In genomic region chr16:46713634-46714033, GRCh38 we compare ENCODE assay signal across 16 cellular contexts.
"Had no signal": no experiment of that assay in that cellular context is flagged by ENCODE, and none has a peak within 500 bp of the region (broad histone marks: within the 10 kb centered on the region; RNA-seq: fewer than 3 reads in every experiment).

No MANE protein-coding gene starts in this region.

- DNase-seq: activated CD4-positive, alpha-beta T cell treated with anti-CD3 and anti-CD28 coated beads for 1 hour; activated CD4-positive, alpha-beta T cell treated with anti-CD3 and anti-CD28 coated beads, Interleukin-2, amount 50 U/mL, for 48 hours; activated naive CD4-positive, alpha-beta T cell treated with anti-CD3 and anti-CD28 coated beads, Interleukin-2, amount 50 U/mL, for 16 hours; erythroblast; kidney; mesenchymal stem cell; naive thymus-derived CD8-positive, alpha-beta T cell; pancreas; stimulated activated CD4-positive, alpha-beta T cell treated with anti-CD3 and anti-CD28 coated beads, Interleukin-15, amount 100 ng/mL, for 24 hours; stimulated activated CD4-positive, alpha-beta T cell treated with anti-CD3 and anti-CD28 coated beads, Interleukin-4, amount 100 ng/mL, for 1 hour; stimulated activated naive B cell treated with anti-CD40 and anti-IgM and Interleukin-4, amounts not matched to agents 10 μg/mL and 1 μg/mL and 100 μg/mL, for 72 hours; T-helper 9 cell; tibial artery had no signal

- H3K27ac ChIP-seq: hepatocyte, pancreas, tibial artery had no signal

- H3K9me3 ChIP-seq: pancreas, tibial artery had no signal

- H3K4me3 ChIP-seq: hepatocyte, pancreas, skin epidermis, tibial artery had no signal

- H3K36me3 ChIP-seq: pancreas, tibial artery had no signal

- H3K27me3 ChIP-seq: hepatocyte, pancreas, tibial artery had no signal

- H3K4me1 ChIP-seq: pancreas, tibial artery had no signal

- ATAC-seq: activated T-helper 17 cell treated with anti-CD3 and anti-CD28 coated beads, Interleukin-2, amount 50 U/mL, for 72 hours; naive thymus-derived CD8-positive, alpha-beta T cell had no signal
